8 cellular contexts compared by ENCODE assay signal in genomic region chr9:107749787-107750444, GRCh38.
DNase-seq lines count a peak whose midpoint lies in the region; ATAC-seq and TF ChIP-seq lines count a peak whose summit lies in the region.

No MANE protein-coding gene starts in this region.

- peaks cover 9% of the 10 kb centered on the region for H3K4me1 Mint-ChIP-seq in type B pancreatic cell (ENCODE audit: unreplicated experiment)

- H3K27me3 Mint-ChIP-seq in type B pancreatic cell: no peaks in the 10 kb centered on the region

- no peak for TF ChIP-seq CTCF in coronary artery (IDR thresholded peaks at IDR 0.05)
- no peak for TF ChIP-seq CTCF in lower leg skin (IDR thresholded peaks at IDR 0.05)
- no peak for TF ChIP-seq CTCF in type B pancreatic cell (conservative IDR thresholded peaks at IDR 0.05)

- H3K9me3 Mint-ChIP-seq in type B pancreatic cell: no peaks in the 10 kb centered on the region

- 24 to 53% methylated on average over 5 of the region's 5 CpGs for WGBS in lower leg skin, 2 donors

- H3K4me3 ChIP-seq in coronary artery (peak overlapping the region; percentile 26), lower leg skin (ENCODE audit: low read depth, poor library complexity, severe bottlenecking) (no peak overlapping the region)

- DNase-seq in Daoy (ENCODE audit: low read depth) (peak; percentile 96), NCI-H748 treated with DMSO at 0.1 percent for 48 hours (lab: John Stamatoyannopoulos, UW) (peak; percentile 97), coronary artery (ENCODE audit: low spot score) (peak; percentile 96), lower leg skin (ENCODE audit: low spot score in 2 of 2) (peak; percentile 93 to 98), type B pancreatic cell (ENCODE audit: extremely low spot score, unreplicated experiment) (no peak)
- no peak for DNase-seq in effector CD8-positive, alpha-beta T cell (lab: John Stamatoyannopoulos, UW)

- no peaks in the 10 kb centered on the region for H3K36me3 Mint-ChIP-seq in type B pancreatic cell

- intact Hi-C loops in lower leg skin (cut with DNase I; ENCODE audit: low total_unique reads): no loop called here

- H3K27ac Mint-ChIP-seq in type B pancreatic cell: peak overlapping the region; percentile 43

- ATAC-seq in GM21526 (IDR thresholded peaks at IDR 0.05; ENCODE audit: low FRiP score, unreplicated experiment) (no peak), HG03442 (IDR thresholded peaks at IDR 0.05; ENCODE audit: unreplicated experiment) (no peak)

- TF ChIP-seq POLR2A in lower leg skin (IDR thresholded peaks at IDR 0.05): no peak

- H3K27ac ChIP-seq in coronary artery: peak overlapping the region; percentile 94 to 95

- H3K4me3 Mint-ChIP-seq in type B pancreatic cell: no peak overlapping the region

Comparison
In these comparisons a context has a peak if more than half of its experiments do, and no peak if none do; other contexts are left out.
1. DNase-seq: peak in Daoy (single experiment), NCI-H748 treated with DMSO at 0.1 percent for 48 hours (single experiment), coronary artery (single experiment) and lower leg skin (2 of 2); none in type B pancreatic cell (single experiment) and effector CD8-positive, alpha-beta T cell (single experiment).